ENCODE assay signal across 8 cellular contexts in the genomic region with DNA sequence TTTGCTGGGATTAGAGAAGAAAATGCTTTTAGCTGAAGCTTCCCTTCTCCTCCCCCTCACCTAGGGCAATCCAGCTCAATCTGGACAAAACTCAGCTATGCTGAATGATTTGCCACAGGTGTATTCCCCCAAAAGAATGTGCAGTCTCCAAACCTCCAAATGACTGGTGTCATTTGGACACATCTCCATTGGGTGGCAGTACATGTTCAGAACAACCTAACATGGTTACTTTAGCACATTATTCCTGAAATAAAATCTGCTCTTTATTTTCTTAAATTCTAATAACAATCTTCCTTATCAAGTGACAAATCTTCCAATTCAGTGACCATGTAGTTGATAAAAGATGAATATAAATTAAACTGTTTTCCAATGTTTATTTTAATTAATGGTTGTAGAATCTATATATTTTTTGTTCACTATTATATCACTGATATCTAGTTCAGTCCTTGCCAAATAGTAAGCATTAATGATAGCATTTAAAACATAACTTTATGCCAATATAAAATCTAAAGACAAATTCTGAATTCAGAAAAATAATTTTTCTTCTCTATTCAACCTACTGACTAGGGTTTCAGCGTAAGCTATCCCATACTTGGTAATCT.
DNase-seq lines count a peak whose midpoint lies in the region; ATAC-seq and TF ChIP-seq lines count a peak whose summit lies in the region.

No MANE protein-coding gene starts in this region.

- DNase-seq in EL (peak; percentile 53), HEK293T (ENCODE audit: extremely low spot score) (peak; percentile 39), Panc1 (ENCODE audit: low read depth, low spot score) (peak; percentile 12), esophagus squamous epithelium (lab: John Stamatoyannopoulos, UW) (no peak), putamen (ENCODE audit: low spot score) (peak; percentile 12), DMS79 treated with DMSO at 0.1 percent for 48 hours (lab: John Stamatoyannopoulos, UW) (no peak)
- no peak for DNase-seq in effector memory CD8-positive, alpha-beta T cell

- TF ChIP-seq POLR2A in esophagus squamous epithelium (IDR thresholded peaks at IDR 0.05) = no peak

- ATAC-seq in Panc1 = peak; percentile 78; the same call in 1 of the 2 replicates
- ATAC-seq in GM19455 (IDR thresholded peaks at IDR 0.05; ENCODE audit: unreplicated experiment) = no peak
- no peak for ATAC-seq in effector memory CD8-positive, alpha-beta T cell (replicated peaks)

- H3K4me3 Mint-ChIP-seq in effector memory CD8-positive, alpha-beta T cell = no peak overlapping the region

- H3K4me3 ChIP-seq in Panc1 (ENCODE audit: low read depth in 2 of 2, low read length in 2 of 2) (no peak overlapping the region), esophagus squamous epithelium (no peak overlapping the region)

- peaks cover 2% of the 10 kb centered on the region; the same call in 1 of the 2 replicates for H3K27me3 ChIP-seq in Panc1 (ENCODE audit: control insufficient read depth, insufficient read depth, low read length)
- no peaks in the 10 kb centered on the region for H3K27me3 ChIP-seq in esophagus squamous epithelium

- H3K27ac ChIP-seq in Panc1 (ENCODE audit: low read length) (no peak overlapping the region), esophagus squamous epithelium (no peak overlapping the region)

- intact Hi-C loops in Panc1 (cut with micrococcal nuclease; ENCODE audit: unreplicated experiment) (loop anchor here (2.0 to 5.0 kb wide), 2 partner anchors 256 to 1048 kb away; no protein-coding TSS in a partner anchor), esophagus squamous epithelium (cut with DNase I) (loop anchor here (5.0 kb wide), 1 partner anchor 1046 kb away; no protein-coding TSS in a partner anchor)

- peak; percentile 77 for TF ChIP-seq CTCF in Panc1 (IDR thresholded peaks at IDR 0.05)
- peak in 5 of 6 experiments; percentile 24 to 68 (median 52) for TF ChIP-seq CTCF in esophagus squamous epithelium (IDR thresholded peaks at IDR 0.05)

- H3K9me3 Mint-ChIP-seq in effector memory CD8-positive, alpha-beta T cell = no peaks in the 10 kb centered on the region

- CTCF ChIA-PET in HEK293T (lab: Yijun Ruan, JAX) = interaction anchor here (0.7 kb wide), 1 partner anchor 1064 kb away, joined by 3 read pairs; no protein-coding TSS in a partner anchor
- CTCF ChIA-PET in Panc1 (lab: Charles Lee) = no interaction called here

- in situ Hi-C loops in Panc1 (cut with HindIII; ENCODE audit: low pct_unique_long_range_greater_than_20kb, low sequenced_read_pairs) = no loop called here

- H3K9me3 ChIP-seq in Panc1 (ENCODE audit: control insufficient read depth, insufficient read depth, low read depth, low read length) (no peaks in the 10 kb centered on the region), esophagus squamous epithelium (no peaks in the 10 kb centered on the region)

- H3K36me3 Mint-ChIP-seq in effector memory CD8-positive, alpha-beta T cell (ENCODE audit: insufficient read depth) = no peaks in the 10 kb centered on the region

- peaks cover 0 to 1% of the 10 kb centered on the region in 2 donors for H3K4me1 Mint-ChIP-seq in effector memory CD8-positive, alpha-beta T cell (ENCODE audit: low read depth in 2 of 2)

- H3K4me1 ChIP-seq in Panc1 (ENCODE audit: control insufficient read depth, insufficient read depth, low read length) = no peaks in the 10 kb centered on the region
- H3K4me1 ChIP-seq in esophagus squamous epithelium = peaks cover 0 to 31% (median 6%) of the 10 kb centered on the region in 3 donors

- 82 to 94% methylated on average over 1 of the region's 1 CpG for WGBS in esophagus squamous epithelium, 2 donors

- H3K36me3 ChIP-seq in Panc1 (ENCODE audit: control insufficient read depth, insufficient read depth, low read length) (no peaks in the 10 kb centered on the region), esophagus squamous epithelium (no peaks in the 10 kb centered on the region)

- H3K27me3 Mint-ChIP-seq in effector memory CD8-positive, alpha-beta T cell = peaks cover 26 to 58% of the 10 kb centered on the region in 2 donors

- H3K27ac Mint-ChIP-seq in effector memory CD8-positive, alpha-beta T cell = no peak overlapping the region

- BruUV-seq in Panc1 (replicated peaks; lab: Mats Ljungman, UMichigan) = no TSS peak

- POLR2A ChIA-PET in HEK293T (lab: Yijun Ruan, JAX) (no interaction called here), Panc1 (lab: Charles Lee) (no interaction called here)

TF ChIP-seq in HEK293T, 16 proteins besides CTCF, POLR2A, EP300 and RAD21:
- TF ChIP-seq CTBP1 (IDR thresholded peaks at IDR 0.05; ENCODE audit: borderline replicate concordance) = no peak
- TF ChIP-seq LEF1 (IDR thresholded peaks at IDR 0.05; ENCODE audit: borderline replicate concordance) = no peak
- TF ChIP-seq BHLHE40 (IDR thresholded peaks at IDR 0.05; ENCODE audit: borderline replicate concordance) = no peak
- TF ChIP-seq ARNT (IDR thresholded peaks at IDR 0.05) = no peak
- TF ChIP-seq TARDBP (IDR thresholded peaks at IDR 0.05) = no peak
- no peak for TF ChIP-seq ELF4 (IDR thresholded peaks at IDR 0.05)
- no peak for TF ChIP-seq SUZ12 (IDR thresholded peaks at IDR 0.05)
- no peak for TF ChIP-seq HDGF (IDR thresholded peaks at IDR 0.05; ENCODE audit: borderline replicate concordance)
- TF ChIP-seq FOXK2 (IDR thresholded peaks at IDR 0.05) = no peak
- no peak for TF ChIP-seq ZNF384 (IDR thresholded peaks at IDR 0.05)
- TF ChIP-seq FOXM1 (IDR thresholded peaks at IDR 0.05; ENCODE audit: borderline replicate concordance) = no peak
TF ChIP-seq in HEK293T: peak in this region for 0.

Comparison
In these comparisons a context has a peak if more than half of its experiments do, and no peak if none do; other contexts are left out.
1. DNase-seq: peak in EL (single experiment), HEK293T (single experiment), Panc1 (single experiment) and putamen (single experiment); none in esophagus squamous epithelium (single experiment), DMS79 treated with DMSO at 0.1 percent for 48 hours (single experiment) and effector memory CD8-positive, alpha-beta T cell (0 of 3).